In the genomic region with DNA sequence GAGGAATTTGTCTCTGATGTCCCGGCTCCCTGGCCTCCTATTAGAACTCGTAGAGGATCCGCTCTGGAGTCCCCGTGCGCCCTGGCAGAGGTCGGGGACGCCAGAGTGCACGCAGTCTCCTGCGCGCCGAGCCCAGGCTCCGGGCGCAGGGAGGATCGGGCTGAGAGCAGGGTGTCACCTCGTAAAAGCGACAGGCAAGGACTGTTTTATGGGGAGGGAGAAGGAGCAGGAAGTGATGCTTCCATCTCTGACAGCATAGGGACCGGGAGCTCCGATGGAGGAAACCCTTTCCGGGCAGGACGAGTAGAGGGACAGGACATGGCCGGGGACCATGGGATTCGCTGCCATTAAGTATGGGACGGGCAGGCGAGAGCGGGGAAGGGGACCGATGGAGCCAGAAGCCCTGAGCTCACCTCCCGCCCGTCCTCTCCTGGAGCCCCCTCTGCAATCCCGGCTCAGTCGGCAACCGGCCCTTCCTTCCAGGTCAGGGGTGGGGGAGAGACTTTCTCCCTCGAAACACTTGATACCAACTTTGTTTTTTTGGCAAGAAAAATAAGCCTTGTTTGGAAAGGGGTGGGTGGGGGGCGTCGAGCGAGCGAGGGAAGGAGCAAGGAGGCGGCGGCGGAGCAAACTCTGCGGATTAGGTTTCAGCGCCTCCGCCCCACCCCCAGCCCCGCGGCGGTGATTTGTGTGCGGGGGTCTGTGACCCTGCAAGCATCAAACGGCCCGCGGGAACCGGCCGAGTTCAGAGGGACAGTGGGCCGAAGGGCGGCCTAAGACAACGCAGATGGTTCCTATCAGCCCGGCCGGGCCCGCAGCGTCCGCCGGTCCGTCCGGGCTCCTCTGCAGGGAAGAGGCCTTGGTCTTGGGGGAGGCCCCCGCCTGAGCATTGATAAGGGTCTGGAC, we compare ENCODE assay signal across 12 cellular contexts. TPM values are rescaled to one million over a fixed set of nuclear protein-coding genes. Genes with fewer than 3 reads are reported as not detected.
DNase-seq lines count a peak whose midpoint lies in the region; ATAC-seq and TF ChIP-seq lines count a peak whose summit lies in the region.
"Had no signal": no experiment of that assay in that cellular context is flagged by ENCODE, and none has a peak within 500 bp of the region (broad histone marks: within the 10 kb centered on the region; RNA-seq: fewer than 3 reads in every experiment).

No MANE protein-coding gene starts in this region.

- H2AFZ ChIP-seq in neural cell (ENCODE audit: low read depth, low read length) = no peak overlapping the region
- H2AFZ ChIP-seq in osteoblast (ENCODE audit: low read length) = no peak overlapping the region

- peak overlapping the region; percentile 41 to 90 (median 85) for H3K4me3 Mint-ChIP-seq in IgD-negative memory B cell
- peak overlapping the region; percentile 89 to 90 for H3K4me3 Mint-ChIP-seq in effector memory CD8-positive, alpha-beta T cell

- H3K27ac ChIP-seq in neural cell (ENCODE audit: low read length) (no peak overlapping the region), osteoblast (ENCODE audit: low read depth, low read length) (no peak overlapping the region)

- peaks cover 8 to 17% (median 11%) of the 10 kb centered on the region in 3 donors for H3K4me1 Mint-ChIP-seq in IgD-negative memory B cell
- peaks cover 10 to 15% of the 10 kb centered on the region in 2 donors for H3K4me1 Mint-ChIP-seq in effector memory CD8-positive, alpha-beta T cell (ENCODE audit: low read depth in 2 of 2)

- H3K4me1 ChIP-seq in osteoblast (ENCODE audit: insufficient read depth, low read length) = no peaks in the 10 kb centered on the region

- no peak overlapping the region for H3K4me2 ChIP-seq in neural cell (ENCODE audit: low read length)
- H3K4me2 ChIP-seq in osteoblast (ENCODE audit: insufficient read depth, low read length) = no peak overlapping the region

- no peaks in the 10 kb centered on the region for H3K36me3 Mint-ChIP-seq in IgD-negative memory B cell
- H3K36me3 Mint-ChIP-seq in effector memory CD8-positive, alpha-beta T cell (ENCODE audit: insufficient read depth) = peaks cover 3% of the 10 kb centered on the region

- TF ChIP-seq CTCF in AG10803 (conservative IDR thresholded peaks at IDR 0.05; ENCODE audit: low read length) (no peak), neural cell (IDR thresholded peaks at IDR 0.05; ENCODE audit: poor library complexity, severe bottlenecking) (no peak), osteoblast (IDR thresholded peaks at IDR 0.05; ENCODE audit: extremely low read depth, low read depth, low read length) (no peak)

- peak; percentile 44 for ATAC-seq in effector memory CD8-positive, alpha-beta T cell (replicated peaks)
- ATAC-seq in GM21423 (IDR thresholded peaks at IDR 0.05; ENCODE audit: unreplicated experiment) (no peak), HG02798 (IDR thresholded peaks at IDR 0.05; ENCODE audit: poor library complexity, unreplicated experiment) (no peak)

- H3F3A ChIP-seq in neural cell (ENCODE audit: insufficient read depth, low read length, poor library complexity, severe bottlenecking) = no peaks in the 10 kb centered on the region

- peaks cover 71% of the 10 kb centered on the region for H3K27me3 Mint-ChIP-seq in IgD-negative memory B cell
- peaks cover 83 to 97% of the 10 kb centered on the region in 2 donors for H3K27me3 Mint-ChIP-seq in effector memory CD8-positive, alpha-beta T cell

- no peak for DNase-seq in AG10803 (ENCODE audit: low read depth)
- DNase-seq in effector memory CD8-positive, alpha-beta T cell = no peak
- DNase-seq in T-helper 9 cell = no peak
- no peak for DNase-seq in osteoblast (ENCODE audit: insufficient read length, low spot score, missing footprints)
- DNase-seq: GDM1, occipital lobe had no signal

- H3K4me3 ChIP-seq in AG10803 (ENCODE audit: low read length) = peak overlapping the region; percentile 20; the same call in 1 of the 2 replicates
- no peak overlapping the region for H3K4me3 ChIP-seq in neural cell (ENCODE audit: low read length)
- H3K4me3 ChIP-seq in osteoblast (ENCODE audit: insufficient read depth, low read length) = no peak overlapping the region
- H3K4me3 ChIP-seq: HAP-1 had no signal

- H3K36me3 ChIP-seq in neural cell (ENCODE audit: insufficient read depth, low read length) (no peaks in the 10 kb centered on the region), osteoblast (ENCODE audit: insufficient read depth, low read length) (no peaks in the 10 kb centered on the region)
- H3K36me3 ChIP-seq: HAP-1 had no signal

- H3K9ac ChIP-seq in neural cell (ENCODE audit: low read length) = no peak overlapping the region

- H3K9me3 Mint-ChIP-seq in IgD-negative memory B cell = peaks cover 0 to 2% (median 0%) of the 10 kb centered on the region in 3 donors
- H3K9me3 Mint-ChIP-seq in effector memory CD8-positive, alpha-beta T cell = no peaks in the 10 kb centered on the region

- peaks cover 98% of the 10 kb centered on the region for H3K27me3 ChIP-seq in neural cell (ENCODE audit: insufficient read depth, low read depth, low read length)
- peaks cover 13% of the 10 kb centered on the region for H3K27me3 ChIP-seq in osteoblast (ENCODE audit: insufficient read depth, low read length)

- no peaks in the 10 kb centered on the region for H3K9me3 ChIP-seq in neural cell (ENCODE audit: low read length)
- no peaks in the 10 kb centered on the region for H3K9me3 ChIP-seq in osteoblast (ENCODE audit: low read depth, low read length)
- H3K9me3 ChIP-seq: HAP-1 had no signal

- TF ChIP-seq RAD21 in neural cell (conservative IDR thresholded peaks at IDR 0.05) = no peak

- H3K9me2 ChIP-seq in neural cell (ENCODE audit: insufficient read depth, low read length) = no peaks in the 10 kb centered on the region

- H3K79me2 ChIP-seq in neural cell (replicated peaks; ENCODE audit: insufficient read depth, low read length) = no peaks in the 10 kb centered on the region
- H3K79me2 ChIP-seq in osteoblast (ENCODE audit: insufficient read depth, low read length) = no peaks in the 10 kb centered on the region

- no peak overlapping the region for H3K27ac Mint-ChIP-seq in IgD-negative memory B cell
- no peak overlapping the region for H3K27ac Mint-ChIP-seq in effector memory CD8-positive, alpha-beta T cell

- H4K20me1 ChIP-seq in neural cell (ENCODE audit: insufficient read depth) (no peaks in the 10 kb centered on the region), osteoblast (ENCODE audit: insufficient read depth, low read length) (no peaks in the 10 kb centered on the region)

- TF ChIP-seq EP300 in neural cell (conservative IDR thresholded peaks at IDR 0.05; ENCODE audit: poor library complexity, severe bottlenecking) = no peak

TF ChIP-seq in neural cell, 6 proteins besides CTCF, POLR2A, EP300 and RAD21:
- TF ChIP-seq EZH2 (IDR thresholded peaks at IDR 0.05; ENCODE audit: borderline replicate concordance, insufficient read depth, low read length, poor library complexity, severe bottlenecking) = no peak
- TF ChIP-seq, protein P1, sequence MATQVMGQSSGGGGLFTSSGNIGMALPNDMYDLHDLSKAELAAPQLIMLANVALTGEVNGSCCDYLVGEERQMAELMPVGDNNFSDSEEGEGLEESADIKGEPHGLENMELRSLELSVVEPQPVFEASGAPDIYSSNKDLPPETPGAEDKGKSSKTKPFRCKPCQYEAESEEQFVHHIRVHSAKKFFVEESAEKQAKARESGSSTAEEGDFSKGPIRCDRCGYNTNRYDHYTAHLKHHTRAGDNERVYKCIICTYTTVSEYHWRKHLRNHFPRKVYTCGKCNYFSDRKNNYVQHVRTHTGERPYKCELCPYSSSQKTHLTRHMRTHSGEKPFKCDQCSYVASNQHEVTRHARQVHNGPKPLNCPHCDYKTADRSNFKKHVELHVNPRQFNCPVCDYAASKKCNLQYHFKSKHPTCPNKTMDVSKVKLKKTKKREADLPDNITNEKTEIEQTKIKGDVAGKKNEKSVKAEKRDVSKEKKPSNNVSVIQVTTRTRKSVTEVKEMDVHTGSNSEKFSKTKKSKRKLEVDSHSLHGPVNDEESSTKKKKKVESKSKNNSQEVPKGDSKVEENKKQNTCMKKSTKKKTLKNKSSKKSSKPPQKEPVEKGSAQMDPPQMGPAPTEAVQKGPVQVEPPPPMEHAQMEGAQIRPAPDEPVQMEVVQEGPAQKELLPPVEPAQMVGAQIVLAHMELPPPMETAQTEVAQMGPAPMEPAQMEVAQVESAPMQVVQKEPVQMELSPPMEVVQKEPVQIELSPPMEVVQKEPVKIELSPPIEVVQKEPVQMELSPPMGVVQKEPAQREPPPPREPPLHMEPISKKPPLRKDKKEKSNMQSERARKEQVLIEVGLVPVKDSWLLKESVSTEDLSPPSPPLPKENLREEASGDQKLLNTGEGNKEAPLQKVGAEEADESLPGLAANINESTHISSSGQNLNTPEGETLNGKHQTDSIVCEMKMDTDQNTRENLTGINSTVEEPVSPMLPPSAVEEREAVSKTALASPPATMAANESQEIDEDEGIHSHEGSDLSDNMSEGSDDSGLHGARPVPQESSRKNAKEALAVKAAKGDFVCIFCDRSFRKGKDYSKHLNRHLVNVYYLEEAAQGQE (IDR thresholded peaks at IDR 0.05; ENCODE audit: borderline replicate concordance) = no peak
- TF ChIP-seq POLR2AphosphoS5 (IDR thresholded peaks at IDR 0.05) = peak; percentile 29

RNA-seq across cellular contexts. Expression of gene LMX1B, which starts 12.6 kb away (rescaled TPM):
- polyA plus RNA-seq in IgD-negative memory B cell (not detected), neural cell (0.26 TPM in 1 of 2 replicates, not detected in the other)
- polyA minus RNA-seq in neural cell = not detected in 2 replicates
- under 0.01 TPM in 2 replicates for total RNA-seq in osteoblast
- total RNA-seq: occipital lobe, ureter had no signal
